12 cellular contexts compared by ENCODE assay signal in the genomic region with DNA sequence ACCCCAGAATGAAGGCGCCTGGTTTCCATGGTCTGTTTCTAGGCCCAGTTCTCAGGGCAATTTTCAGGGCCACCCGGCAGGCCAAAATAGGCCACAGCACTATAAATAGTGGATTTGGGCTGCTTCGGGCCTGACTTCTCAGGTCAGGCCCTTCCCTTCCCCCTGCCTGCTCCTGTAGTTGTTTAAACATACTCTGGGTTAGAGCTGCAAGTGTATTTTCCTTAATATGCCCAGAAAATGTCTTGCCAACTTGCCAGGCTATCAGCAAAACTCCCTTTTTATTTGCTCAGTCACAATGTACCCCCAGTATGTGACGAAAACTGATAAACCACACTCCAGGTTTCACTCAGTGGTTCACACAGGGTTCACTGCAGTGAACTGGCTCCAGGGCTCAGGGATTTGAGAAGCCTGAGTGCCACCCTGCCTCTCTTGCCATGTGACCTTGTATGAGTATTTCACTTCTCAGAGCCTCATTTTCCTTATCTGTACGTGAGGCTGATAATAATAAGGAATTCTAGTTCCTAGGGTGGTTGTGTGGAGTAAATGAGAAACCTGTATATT.
DNase-seq lines count a peak whose midpoint lies in the region; ATAC-seq, FAIRE-seq and TF ChIP-seq lines count a peak whose summit lies in the region.
"Had no signal": no experiment of that assay in that cellular context is flagged by ENCODE, and none has a peak within 500 bp of the region (broad histone marks: within the 10 kb centered on the region; RNA-seq: fewer than 3 reads in every experiment).

No MANE protein-coding gene starts in this region.

- TF ChIP-seq CTCF in PC-9 (conservative IDR thresholded peaks at IDR 0.05) (no peak), hepatocyte (IDR thresholded peaks at IDR 0.05; ENCODE audit: poor library complexity) (no peak), spleen (IDR thresholded peaks at IDR 0.05 in 8 of 11, conservative IDR thresholded peaks at IDR 0.05 in 3 of 11) (no peak)

- H3K79me2 ChIP-seq in PC-9 (ENCODE audit: low read depth) = no peaks in the 10 kb centered on the region
- H3K79me2 ChIP-seq in hepatocyte = no peaks in the 10 kb centered on the region

- H3K4me3 ChIP-seq in PC-9 (no peak overlapping the region), hepatocyte (no peak overlapping the region), small intestine (ENCODE audit: low read depth in 1 of 2, low read length in 2 of 2) (no peak overlapping the region), spleen (no peak overlapping the region), neuronal stem cell (ENCODE audit: low read length in 2 of 2) (no peak overlapping the region)

- H4K91ac ChIP-seq in neuronal stem cell (ENCODE audit: low read depth, low read length, poor library complexity) = no peak overlapping the region

- no peak overlapping the region for H3K23ac ChIP-seq in neuronal stem cell (ENCODE audit: low read depth, low read length, poor library complexity)

- H2BK120ac ChIP-seq in neuronal stem cell (ENCODE audit: low read depth, low read length) = no peak overlapping the region

- no peak overlapping the region for H4K8ac ChIP-seq in neuronal stem cell (ENCODE audit: low read depth, low read length)

- H3K79me1 ChIP-seq in neuronal stem cell (ENCODE audit: low read depth, low read length) = peaks cover 1% of the 10 kb centered on the region

- H3K18ac ChIP-seq in neuronal stem cell (ENCODE audit: low read length) = no peak overlapping the region

- peaks cover 7% of the 10 kb centered on the region; the same call in 1 of the 2 replicates for H3K9me3 ChIP-seq in PC-9 (ENCODE audit: insufficient read depth, low read depth)
- no peaks in the 10 kb centered on the region for H3K9me3 ChIP-seq in hepatocyte (ENCODE audit: low read depth)
- no peaks in the 10 kb centered on the region for H3K9me3 ChIP-seq in small intestine (ENCODE audit: control insufficient read depth, low read depth)
- peaks cover 0 to 32% (median 22%) of the 10 kb centered on the region in 8 donors for H3K9me3 ChIP-seq in spleen
- H3K9me3 ChIP-seq in neuronal stem cell (replicated peaks in 1 of 2; ENCODE audit: control insufficient read depth in 2 of 2, insufficient read depth in 1 of 2, low read depth in 1 of 2, low read length in 2 of 2) = peaks cover 11 to 23% of the 10 kb centered on the region in 2 donors

- H3K27me3 ChIP-seq in PC-9 (ENCODE audit: insufficient read depth, low read depth) (no peaks in the 10 kb centered on the region), hepatocyte (no peaks in the 10 kb centered on the region), small intestine (ENCODE audit: control insufficient read depth in 2 of 2, insufficient read depth in 2 of 2, low read length in 2 of 2) (no peaks in the 10 kb centered on the region), spleen (replicated peaks in 1 of 7) (no peaks in the 10 kb centered on the region), neuronal stem cell (ENCODE audit: control insufficient read depth in 3 of 3, insufficient read depth in 3 of 3, low read depth in 1 of 3, low read length in 3 of 3) (peaks cover 0 to 3% (median 0%) of the 10 kb centered on the region in 3 experiments)

- intact Hi-C loops in PC-9 (cut with micrococcal nuclease; ENCODE audit: unreplicated experiment) (loop anchor here (10.0 kb wide), 1 partner anchor 203 kb away; no protein-coding TSS in a partner anchor), spleen (cut with DNase I; ENCODE audit: low total_unique reads) (no loop called here)

- BruUV-seq in PC-9 (replicated peaks; lab: Mats Ljungman, UMichigan) = no TSS peak

- no peak for FAIRE-seq in small intestine (lab: Jason Lieb, UNC)
- FAIRE-seq: GM12891, keratinocyte had no signal

- no peak overlapping the region for H3K4ac ChIP-seq in neuronal stem cell (ENCODE audit: low read length)

- no peak overlapping the region for H2BK12ac ChIP-seq in neuronal stem cell (ENCODE audit: low read length)

- CTCF ChIA-PET in PC-9 (lab: Charles Lee) = interaction anchor here (0.6 kb wide), 1 partner anchor 16 kb away, joined by 4 read pairs; no protein-coding TSS in a partner anchor

- H3K4me1 ChIP-seq in PC-9 (replicated peaks; ENCODE audit: insufficient read depth) (peaks cover 69% of the 10 kb centered on the region), hepatocyte (ENCODE audit: insufficient read depth) (peaks cover 16% of the 10 kb centered on the region), small intestine (ENCODE audit: control insufficient read depth in 2 of 2, insufficient read depth in 1 of 2, low read depth in 1 of 2, low read length in 1 of 2) (peaks cover 0 to 3% of the 10 kb centered on the region in 2 donors), spleen (peaks cover 0 to 16% (median 9%) of the 10 kb centered on the region in 6 donors), neuronal stem cell (ENCODE audit: control insufficient read depth in 2 of 2, insufficient read depth in 1 of 2, low read depth in 1 of 2, low read length in 2 of 2) (peaks cover 0 to 2% of the 10 kb centered on the region in 2 donors)

- no peaks in the 10 kb centered on the region for H4K20me1 ChIP-seq in PC-9 (ENCODE audit: insufficient read depth)
- H4K20me1 ChIP-seq in hepatocyte (ENCODE audit: insufficient read depth, poor library complexity, severe bottlenecking) = no peaks in the 10 kb centered on the region

- POLR2A ChIA-PET in PC-9 (lab: Charles Lee; ENCODE audit: unreplicated experiment) = no interaction called here

- H2BK5ac ChIP-seq in neuronal stem cell (ENCODE audit: low read length) = no peak overlapping the region

- WGBS in hepatocyte (ENCODE audit: low lambda C conversion rate, missing lambda C conversion rate) = 77% methylated on average over 5 of the region's 5 CpGs
- WGBS in small intestine, 3 donors = 31 to 51% (median 31%) methylated on average over 5 of the region's 5 CpGs
- WGBS in spleen, 5 donors = 73 to 80% (median 78%) methylated on average over 5 of the region's 5 CpGs
- WGBS in neuronal stem cell (ENCODE audit: extremely low coverage in 2 of 2, insufficient read length in 2 of 2, insufficient replicate concordance in 1 of 2), 2 donors = no CpG with 5 or more reads among the region's 5 CpGs

- peaks cover 62% of the 10 kb centered on the region for H3F3A ChIP-seq in PC-9 (ENCODE audit: insufficient read depth, low read depth)

- H3K14ac ChIP-seq in neuronal stem cell (ENCODE audit: low read length) = no peak overlapping the region

- H3K36me3 ChIP-seq in PC-9 (ENCODE audit: low read depth) = 0 out of 2 replicates have a peak, but pooled peaks cover 3% of the 10 kb centered on the region
- H3K36me3 ChIP-seq in hepatocyte (replicated peaks; ENCODE audit: insufficient read depth, low read depth) = no peaks in the 10 kb centered on the region
- H3K36me3 ChIP-seq in small intestine (ENCODE audit: control insufficient read depth in 2 of 2, insufficient read depth in 2 of 2, low read length in 2 of 2) = no peaks in the 10 kb centered on the region
- no peaks in the 10 kb centered on the region for H3K36me3 ChIP-seq in spleen
- peaks cover 0 to 1% of the 10 kb centered on the region in 2 donors for H3K36me3 ChIP-seq in neuronal stem cell (replicated peaks in 1 of 2; ENCODE audit: control insufficient read depth in 2 of 2, insufficient read depth in 2 of 2, low read length in 2 of 2)

- peak overlapping the region; percentile 68 for H3K27ac ChIP-seq in PC-9
- peak overlapping the region; percentile 87 for H3K27ac ChIP-seq in hepatocyte
- H3K27ac ChIP-seq in small intestine (ENCODE audit: low read depth in 1 of 2, low read length in 1 of 2) = peak overlapping the region; percentile 44 to 79
- H3K27ac ChIP-seq in spleen = no peak overlapping the region
- no peak overlapping the region for H3K27ac ChIP-seq in neuronal stem cell (replicated peaks; ENCODE audit: low read length)

- H3K4me2 ChIP-seq in PC-9 = no peak overlapping the region
- no peak overlapping the region for H3K4me2 ChIP-seq in hepatocyte
- no peak overlapping the region for H3K4me2 ChIP-seq in neuronal stem cell (ENCODE audit: insufficient read depth, low read length, poor library complexity, severe bottlenecking)

- no peaks in the 10 kb centered on the region for H3K9me2 ChIP-seq in PC-9 (ENCODE audit: insufficient read depth)
- no peaks in the 10 kb centered on the region for H3K9me2 ChIP-seq in hepatocyte (replicated peaks; ENCODE audit: insufficient read depth)

- H3K9ac ChIP-seq in neuronal stem cell (ENCODE audit: low read depth, low read length, poor library complexity) = no peak overlapping the region

- DNase-seq in PC-9 = peak in 1 of 2 experiments; percentile 67
- DNase-seq in hepatocyte (ENCODE audit: low spot score) = peak; percentile 66
- DNase-seq in small intestine = peak; percentile 87
- no peak for DNase-seq in spleen
- no peak for DNase-seq in DMS79 (lab: John Stamatoyannopoulos, UW)
- no peak for DNase-seq in neuronal stem cell (ENCODE audit: low spot score)
- DNase-seq: activated CD4-positive, CD25-positive, alpha-beta regulatory T cell treated with anti-CD3 and anti-CD28 coated beads, Interleukin-2, amount 50 U/mL, for 72 hours; NCI-H69 had no signal

- H2AFZ ChIP-seq in PC-9 (no peak overlapping the region), hepatocyte (no peak overlapping the region), neuronal stem cell (ENCODE audit: low read length) (no peak overlapping the region)

- no peak overlapping the region for H2AK5ac ChIP-seq in neuronal stem cell (ENCODE audit: low read depth, low read length)

- ATAC-seq in GM19397 (IDR thresholded peaks at IDR 0.05; ENCODE audit: unreplicated experiment) (peak; percentile 71), GM19035 (IDR thresholded peaks at IDR 0.05; ENCODE audit: unreplicated experiment) (no peak)

- TF ChIP-seq POLR2A in spleen (IDR thresholded peaks at IDR 0.05) = no peak

- no peak overlapping the region for H2BK15ac ChIP-seq in neuronal stem cell (ENCODE audit: low read length)

Comparison
In these comparisons a context has a peak if more than half of its experiments do, and no peak if none do; other contexts are left out.
1. DNase-seq: peak in hepatocyte (single experiment) and small intestine (single experiment); none in spleen (single experiment), DMS79 (single experiment) and neuronal stem cell (single experiment).
2. H3K27ac ChIP-seq: peak in PC-9 (single experiment), hepatocyte (single experiment) and small intestine (2 of 2); none in spleen (0 of 8) and neuronal stem cell (single experiment).